ENCODE assay signal across 8 cellular contexts in the genomic region with DNA sequence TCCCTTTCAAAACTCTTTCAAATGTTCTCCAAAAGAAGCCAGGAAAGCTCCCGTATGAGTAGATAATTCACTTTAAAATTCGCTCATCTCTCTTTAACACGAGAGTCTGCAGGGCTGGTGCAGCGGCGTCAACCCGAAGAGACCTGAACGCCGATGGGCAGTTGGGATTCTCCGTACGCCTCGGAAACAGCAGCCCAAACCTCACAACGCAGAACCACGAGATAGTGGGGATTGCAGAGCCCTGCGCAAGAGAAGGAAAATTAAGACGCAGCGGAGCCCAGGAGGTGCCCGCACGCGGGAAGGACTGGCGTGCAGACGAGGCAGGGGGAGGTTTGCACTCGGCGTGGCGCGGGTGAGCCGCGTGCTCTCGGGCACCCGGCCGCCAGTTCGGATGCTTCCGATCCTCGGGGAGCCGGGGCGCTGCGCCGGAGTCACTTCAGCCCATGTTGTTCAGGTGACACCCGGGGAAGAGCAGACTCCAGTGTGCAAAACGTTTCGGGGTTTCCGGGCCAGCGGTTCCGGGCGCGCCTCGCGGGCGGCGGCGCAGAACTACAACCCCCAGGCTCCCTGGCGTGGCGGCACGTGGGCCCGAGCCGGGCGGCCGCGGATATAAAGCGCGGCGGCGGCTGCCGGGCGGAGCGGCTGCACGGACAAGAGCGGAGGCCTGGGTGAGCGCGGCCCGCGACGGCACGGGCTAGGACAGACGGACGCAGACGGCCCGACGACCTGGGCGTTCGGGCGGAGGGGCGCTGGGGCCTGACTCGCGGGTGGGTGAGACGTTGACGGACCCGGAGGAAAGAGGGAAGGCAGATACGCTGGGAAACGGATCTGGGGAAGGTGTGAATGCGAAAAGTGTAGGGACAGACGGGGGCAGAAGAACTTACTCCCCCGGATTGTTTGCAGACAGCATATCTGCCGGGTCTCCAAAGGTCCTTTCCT. TPM values are rescaled to one million over a fixed set of nuclear protein-coding genes. Genes with fewer than 3 reads are reported as not detected.
DNase-seq lines count a peak whose midpoint lies in the region; ATAC-seq and TF ChIP-seq lines count a peak whose summit lies in the region.

A gene with protein sequence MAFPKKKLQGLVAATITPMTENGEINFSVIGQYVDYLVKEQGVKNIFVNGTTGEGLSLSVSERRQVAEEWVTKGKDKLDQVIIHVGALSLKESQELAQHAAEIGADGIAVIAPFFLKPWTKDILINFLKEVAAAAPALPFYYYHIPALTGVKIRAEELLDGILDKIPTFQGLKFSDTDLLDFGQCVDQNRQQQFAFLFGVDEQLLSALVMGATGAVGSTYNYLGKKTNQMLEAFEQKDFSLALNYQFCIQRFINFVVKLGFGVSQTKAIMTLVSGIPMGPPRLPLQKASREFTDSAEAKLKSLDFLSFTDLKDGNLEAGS (plus strand): TSS at position 636 of the 939 bp plus-strand sequence. CDS start 4,599 bp downstream, outside the sequence.

- H3K27ac ChIP-seq in fibroblast of lung (ENCODE audit: insufficient read depth, low read length): no peak within 1 kb of the TSS

- H3K27me3 ChIP-seq in fibroblast of lung (ENCODE audit: control insufficient read depth, insufficient read depth, low read length): peaks cover 4% of the 10 kb centered on the region

- peak; percentile 93 for ATAC-seq in GM21515 (IDR thresholded peaks at IDR 0.05; ENCODE audit: unreplicated experiment)
- ATAC-seq in activated T-cell treated with anti-CD3 and anti-CD28 coated beads, Interleukin-2, amount 50 U/mL, for 72 hours (replicated peaks in 1 of 2): peak; percentile 95 to 96
- ATAC-seq in naive thymus-derived CD8-positive, alpha-beta T cell: peak; percentile 95 to 97

- H3K79me2 ChIP-seq in fibroblast of lung (ENCODE audit: control insufficient read depth, insufficient read depth, low read length): no peaks in the 10 kb centered on the region

- no peaks in the 10 kb centered on the region for H3K9me3 Mint-ChIP-seq in activated T-cell treated with anti-CD3 and anti-CD28 coated beads, Interleukin-2, amount 50 U/mL, for 72 hours
- H3K9me3 Mint-ChIP-seq in naive thymus-derived CD8-positive, alpha-beta T cell: no peaks in the 10 kb centered on the region

- H3K9me3 ChIP-seq in fibroblast of lung (ENCODE audit: control insufficient read depth, insufficient read depth, low read depth, low read length): no peaks in the 10 kb centered on the region

- H3K27ac Mint-ChIP-seq in activated T-cell treated with anti-CD3 and anti-CD28 coated beads, Interleukin-2, amount 50 U/mL, for 72 hours: peak within 1 kb of the TSS; percentile 80
- peak within 1 kb of the TSS; percentile 76 to 94 (median 86) for H3K27ac Mint-ChIP-seq in naive thymus-derived CD8-positive, alpha-beta T cell

- peak within 1 kb of the TSS; percentile 60 for H3K9ac ChIP-seq in fibroblast of lung (ENCODE audit: insufficient read depth, low read length)

- POLR2A ChIA-PET in naive thymus-derived CD8-positive, alpha-beta T cell (lab: Charles Lee): interaction anchor here (0.6 to 2.5 kb wide), 6 partner anchors 50 to 201 kb away, joined by 3 to 11 read pairs (median 4); partner anchors contain the start of gene DHX9

- DNase-seq in DMS 273 treated with DMSO at 0.1 percent for 48 hours (lab: John Stamatoyannopoulos, UW) (peak; percentile 57), HuH-7 (ENCODE audit: low spot score) (peak; percentile 50), fibroblast of lung (ENCODE audit: low read depth in 2 of 2) (peak; percentile 73 to 75)
- peak; percentile 87 to 89 for DNase-seq in activated T-cell treated with anti-CD3 and anti-CD28 coated beads, Interleukin-2, amount 50 U/mL, for 72 hours
- DNase-seq in naive thymus-derived CD8-positive, alpha-beta T cell: peak; percentile 74 to 88 (median 82)
- peak; percentile 80 for DNase-seq in stimulated activated naive CD4-positive, alpha-beta T cell treated with Interleukin-2 at 50 U/mL for 16 hours (lab: John Stamatoyannopoulos, UW)

- H4K20me1 ChIP-seq in fibroblast of lung (ENCODE audit: control insufficient read depth, extremely low read depth, insufficient read depth, low read length): no peaks in the 10 kb centered on the region

- no peaks in the 10 kb centered on the region for H3K36me3 ChIP-seq in fibroblast of lung (ENCODE audit: control insufficient read depth, insufficient read depth, low read length)

- H3K4me1 ChIP-seq in fibroblast of lung (ENCODE audit: control insufficient read depth, extremely low read depth, insufficient read depth, low read length): no peaks in the 10 kb centered on the region

- H3K4me3 ChIP-seq in fibroblast of lung (replicated peaks in 1 of 4; ENCODE audit: control extremely low read depth in 1 of 4, insufficient read depth in 1 of 4, low read depth in 3 of 4, low read length in 4 of 4): peak within 1 kb of the TSS; percentile 52 to 69 (median 67)

- peak within 1 kb of the TSS; percentile 94 for H2AFZ ChIP-seq in fibroblast of lung (ENCODE audit: low read length)

- H3K4me2 ChIP-seq in fibroblast of lung (ENCODE audit: extremely low read depth, insufficient read depth, low read length): peak within 1 kb of the TSS; percentile 90

- H3K4me1 Mint-ChIP-seq in activated T-cell treated with anti-CD3 and anti-CD28 coated beads, Interleukin-2, amount 50 U/mL, for 72 hours (ENCODE audit: low read depth): peaks cover 14% of the 10 kb centered on the region
- H3K4me1 Mint-ChIP-seq in naive thymus-derived CD8-positive, alpha-beta T cell: peaks cover 5 to 17% (median 11%) of the 10 kb centered on the region in 4 donors

- no peak for TF ChIP-seq CTCF in fibroblast of lung (conservative IDR thresholded peaks at IDR 0.05 in 1 of 2, IDR thresholded peaks at IDR 0.05 in 1 of 2; ENCODE audit: low read depth in 1 of 2, low read length in 2 of 2)

- peaks cover 27% of the 10 kb centered on the region for H3K27me3 Mint-ChIP-seq in activated T-cell treated with anti-CD3 and anti-CD28 coated beads, Interleukin-2, amount 50 U/mL, for 72 hours (ENCODE audit: low read depth)
- peaks cover 0 to 3% (median 0%) of the 10 kb centered on the region in 5 donors for H3K27me3 Mint-ChIP-seq in naive thymus-derived CD8-positive, alpha-beta T cell

- peak within 1 kb of the TSS; percentile 94 to 99 for H3K4me3 Mint-ChIP-seq in activated T-cell treated with anti-CD3 and anti-CD28 coated beads, Interleukin-2, amount 50 U/mL, for 72 hours
- peak within 1 kb of the TSS; percentile 87 to 96 (median 95) for H3K4me3 Mint-ChIP-seq in naive thymus-derived CD8-positive, alpha-beta T cell

- H3K36me3 Mint-ChIP-seq in activated T-cell treated with anti-CD3 and anti-CD28 coated beads, Interleukin-2, amount 50 U/mL, for 72 hours (ENCODE audit: insufficient read depth in 2 of 2): no peaks in the 10 kb centered on the region
- H3K36me3 Mint-ChIP-seq in naive thymus-derived CD8-positive, alpha-beta T cell: peaks cover 0 to 5% (median 0%) of the 10 kb centered on the region in 3 donors

TF ChIP-seq in PFSK-1, 5 proteins besides CTCF, POLR2A, EP300 and RAD21:
- TF ChIP-seq TAF1 (IDR thresholded peaks at IDR 0.05; ENCODE audit: borderline replicate concordance, insufficient read depth, low read length) (peak; percentile 44; the same call in 1 of the 2 replicates), FOXP2 (optimal IDR thresholded peaks at IDR 0.05; ENCODE audit: borderline replicate concordance, extremely low read depth, extremely low read length, insufficient read depth) (no peak), SIN3A (IDR thresholded peaks at IDR 0.05; ENCODE audit: borderline replicate concordance, insufficient read depth, low read length) (no peak), POLR2AphosphoS5 (IDR thresholded peaks at IDR 0.05; ENCODE audit: low read depth, low read length) (peak; percentile 54; the same call in 1 of the 2 replicates)
- TF ChIP-seq, protein P1, sequence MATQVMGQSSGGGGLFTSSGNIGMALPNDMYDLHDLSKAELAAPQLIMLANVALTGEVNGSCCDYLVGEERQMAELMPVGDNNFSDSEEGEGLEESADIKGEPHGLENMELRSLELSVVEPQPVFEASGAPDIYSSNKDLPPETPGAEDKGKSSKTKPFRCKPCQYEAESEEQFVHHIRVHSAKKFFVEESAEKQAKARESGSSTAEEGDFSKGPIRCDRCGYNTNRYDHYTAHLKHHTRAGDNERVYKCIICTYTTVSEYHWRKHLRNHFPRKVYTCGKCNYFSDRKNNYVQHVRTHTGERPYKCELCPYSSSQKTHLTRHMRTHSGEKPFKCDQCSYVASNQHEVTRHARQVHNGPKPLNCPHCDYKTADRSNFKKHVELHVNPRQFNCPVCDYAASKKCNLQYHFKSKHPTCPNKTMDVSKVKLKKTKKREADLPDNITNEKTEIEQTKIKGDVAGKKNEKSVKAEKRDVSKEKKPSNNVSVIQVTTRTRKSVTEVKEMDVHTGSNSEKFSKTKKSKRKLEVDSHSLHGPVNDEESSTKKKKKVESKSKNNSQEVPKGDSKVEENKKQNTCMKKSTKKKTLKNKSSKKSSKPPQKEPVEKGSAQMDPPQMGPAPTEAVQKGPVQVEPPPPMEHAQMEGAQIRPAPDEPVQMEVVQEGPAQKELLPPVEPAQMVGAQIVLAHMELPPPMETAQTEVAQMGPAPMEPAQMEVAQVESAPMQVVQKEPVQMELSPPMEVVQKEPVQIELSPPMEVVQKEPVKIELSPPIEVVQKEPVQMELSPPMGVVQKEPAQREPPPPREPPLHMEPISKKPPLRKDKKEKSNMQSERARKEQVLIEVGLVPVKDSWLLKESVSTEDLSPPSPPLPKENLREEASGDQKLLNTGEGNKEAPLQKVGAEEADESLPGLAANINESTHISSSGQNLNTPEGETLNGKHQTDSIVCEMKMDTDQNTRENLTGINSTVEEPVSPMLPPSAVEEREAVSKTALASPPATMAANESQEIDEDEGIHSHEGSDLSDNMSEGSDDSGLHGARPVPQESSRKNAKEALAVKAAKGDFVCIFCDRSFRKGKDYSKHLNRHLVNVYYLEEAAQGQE (IDR thresholded peaks at IDR 0.05; ENCODE audit: insufficient read depth in 1 of 2, low read depth in 2 of 2, low read length in 2 of 2): no peak
TF ChIP-seq in PFSK-1: peak in this region for 2.

RNA-seq across cellular contexts. Expression of the gene that starts here (rescaled TPM):
- polyA plus RNA-seq in PFSK-1 (2012; ENCODE audit: insufficient read length, low read depth): not detected
- 1 to 10 TPM; 4.4 to 7.5 TPM for total RNA-seq in activated T-cell treated with anti-CD3 and anti-CD28 coated beads, Interleukin-2, amount 50 U/mL, for 72 hours
- total RNA-seq in fibroblast of lung: 2.6 and 3.9 TPM in 2 replicates
- 1.4 and 2.3 TPM in 2 replicates for polyA plus RNA-seq in fibroblast of lung
- polyA plus RNA-seq in fibroblast of lung (2012): 1.0 and 1.1 TPM in 2 replicates
- 1.1 TPM in 1 of 2 replicates, not detected in the other for polyA minus RNA-seq in fibroblast of lung (ENCODE audit: low replicate concordance)
- total RNA-seq in naive thymus-derived CD8-positive, alpha-beta T cell: 1 to 10 TPM; 4.5 to 7.7 TPM
- polyA plus RNA-seq in naive thymus-derived CD8-positive, alpha-beta T cell: 1 to 10 TPM; 4.0 to 7.0 (median 6.2) TPM
